8 cellular contexts compared by ENCODE assay signal in the genomic region with DNA sequence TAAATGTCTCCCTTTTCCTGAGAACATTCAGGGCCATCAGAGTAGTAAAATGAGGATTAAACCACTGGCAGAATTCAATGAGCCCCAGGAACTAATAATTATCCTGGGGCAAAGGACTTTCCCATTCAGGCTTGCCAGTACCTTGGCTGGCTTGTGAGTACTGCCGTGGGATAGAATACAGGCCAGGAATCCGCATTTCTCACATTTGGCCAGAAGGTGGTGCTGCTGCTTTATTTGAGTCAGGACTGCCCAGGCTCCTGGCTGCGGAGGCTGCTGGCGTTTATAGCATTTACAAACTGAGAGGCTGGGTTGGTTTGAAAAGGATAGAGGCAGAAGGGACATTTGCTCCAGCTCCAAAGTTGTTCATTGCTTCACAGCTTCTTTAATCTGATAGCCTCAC.
DNase-seq lines count a peak whose midpoint lies in the region; ATAC-seq lines count a peak whose summit lies in the region.

No MANE protein-coding gene starts in this region.

- DNase-seq in G401 (ENCODE audit: low spot score) (peak; percentile 82), LoVo (ENCODE audit: low spot score) (peak; percentile 49), SHP77 treated with DMSO at 0.1 percent for 48 hours (lab: John Stamatoyannopoulos, UW) (peak; percentile 0), glomerular endothelial cell (ENCODE audit: extremely low read depth, low read depth, low spot score) (peak; percentile 27), pons (ENCODE audit: low spot score) (peak; percentile 75), aorta (peak; percentile 77 to 82)
- peak; percentile 47 for DNase-seq in activated naive CD4-positive, alpha-beta T cell treated with Interleukin-2 at 50 U/mL for 16 hours

- no peaks in the 10 kb centered on the region for H3K9me3 ChIP-seq in aorta (ENCODE audit: control insufficient read depth, low read length)

- 0% methylated on average over 4 of the region's 4 CpGs for WGBS in aorta, 2 donors

- no peaks in the 10 kb centered on the region for H3K27me3 ChIP-seq in aorta (ENCODE audit: control insufficient read depth in 1 of 2, insufficient read depth in 2 of 2, low read length in 1 of 2)

- in situ Hi-C loops in G401 (cut with HindIII; ENCODE audit: low sequenced_read_pairs), result no loop called here

- H3K4me1 ChIP-seq in aorta (ENCODE audit: control insufficient read depth in 1 of 2, insufficient read depth in 2 of 2, low read length in 2 of 2), result no peaks in the 10 kb centered on the region

- no peak overlapping the region for H3K4me3 ChIP-seq in aorta (ENCODE audit: low read length in 2 of 2)

- peak; percentile 92 for ATAC-seq in GM21825 (IDR thresholded peaks at IDR 0.05; ENCODE audit: unreplicated experiment)
- peak; percentile 88 for ATAC-seq in aorta (ENCODE audit: low FRiP score)

- intact Hi-C loops in aorta (cut with DNase I), result loop anchor here in 1 of 2 donors (2.0 kb wide), 1 partner anchor 397 kb away; no protein-coding TSS in a partner anchor

- H3K27ac ChIP-seq in aorta (ENCODE audit: low read depth in 1 of 2, low read length in 2 of 2), result no peak overlapping the region

- no peaks in the 10 kb centered on the region for H3K36me3 ChIP-seq in aorta (ENCODE audit: control insufficient read depth in 1 of 2, insufficient read depth in 2 of 2, low read length in 1 of 2)

Comparison
In these comparisons a context has a peak if more than half of its experiments do, and no peak if none do; other contexts are left out.
1. DNase-seq: peak in every context shown above with its lines; median percentile 82 in G401; 80 in aorta; 75 in pons; 49 in LoVo; 47 in activated naive CD4-positive, alpha-beta T cell treated with Interleukin-2 at 50 U/mL for 16 hours; 27 in glomerular endothelial cell; 0 in SHP77 treated with DMSO at 0.1 percent for 48 hours.